Comparison of ENCODE assay signal across 24 cellular contexts in the genomic region with DNA sequence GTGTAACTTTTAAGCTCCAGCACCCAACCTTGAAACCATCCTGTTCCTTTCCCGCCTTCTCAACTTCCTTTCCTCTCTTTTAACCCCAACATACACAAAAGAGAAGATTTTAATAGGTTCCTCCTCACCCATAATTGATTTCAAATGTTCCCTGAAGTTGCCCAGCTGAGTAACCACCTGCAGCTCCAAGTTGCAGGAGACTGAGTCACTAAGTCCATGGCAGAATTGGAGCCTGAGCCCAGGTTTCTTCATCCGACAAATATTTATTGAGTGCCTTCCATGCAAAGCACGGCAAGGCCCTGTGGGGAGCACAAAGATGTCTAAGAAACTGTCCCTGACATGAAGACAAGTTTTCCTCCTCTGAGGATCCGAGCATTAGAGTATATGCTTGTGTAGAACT.
DNase-seq lines count a peak whose midpoint lies in the region; FAIRE-seq and TF ChIP-seq lines count a peak whose summit lies in the region.
"Had no signal": no experiment of that assay in that cellular context is flagged by ENCODE, and none has a peak within 500 bp of the region (broad histone marks: within the 10 kb centered on the region; RNA-seq: fewer than 3 reads in every experiment).

No MANE protein-coding gene starts in this region.

- H3K4me3 ChIP-seq in astrocyte (ENCODE audit: insufficient read depth, low read depth, low read length) (no peak overlapping the region), uterus (no peak overlapping the region)
- H3K4me3 ChIP-seq: A549 had no signal

- H3K36me3 ChIP-seq in astrocyte (ENCODE audit: insufficient read depth, low read length): no peaks in the 10 kb centered on the region
- no peaks in the 10 kb centered on the region for H3K36me3 ChIP-seq in uterus

- no peak for FAIRE-seq in astrocyte (lab: Jason Lieb, UNC)
- FAIRE-seq: A549 had no signal

- peaks cover 35% of the 10 kb centered on the region for H3K27me3 Mint-ChIP-seq in astrocyte (ENCODE audit: low read depth, unreplicated experiment)

- H3K4me3 Mint-ChIP-seq in astrocyte (ENCODE audit: unreplicated experiment): no peak overlapping the region
- H3K4me3 Mint-ChIP-seq: B cell; CD4-positive, CD25-positive, alpha-beta regulatory T cell; H9 had no signal

- H3K9ac ChIP-seq in astrocyte (ENCODE audit: low read length): no peak overlapping the region

- H3K27me3 ChIP-seq in astrocyte (ENCODE audit: insufficient read depth, low read length): no peaks in the 10 kb centered on the region
- H3K27me3 ChIP-seq in uterus: no peaks in the 10 kb centered on the region

- no peak overlapping the region for H2AFZ ChIP-seq in astrocyte (ENCODE audit: low read depth, low read length)

- intact Hi-C loops in uterus (cut with DNase I; ENCODE audit: low total_unique reads): no loop called here

- peaks cover 9% of the 10 kb centered on the region for H3K36me3 Mint-ChIP-seq in astrocyte (ENCODE audit: low read depth, unreplicated experiment)
- H3K36me3 Mint-ChIP-seq: CD4-positive, CD25-positive, alpha-beta regulatory T cell had no signal

- H3K27ac Mint-ChIP-seq in astrocyte (ENCODE audit: unreplicated experiment): no peak overlapping the region
- H3K27ac Mint-ChIP-seq: B cell; CD4-positive, CD25-positive, alpha-beta regulatory T cell had no signal

- peaks cover 12% of the 10 kb centered on the region for H3K4me1 Mint-ChIP-seq in astrocyte (ENCODE audit: low read depth, unreplicated experiment)
- H3K4me1 Mint-ChIP-seq: CD4-positive, CD25-positive, alpha-beta regulatory T cell had no signal

- H3K9me3 Mint-ChIP-seq in astrocyte (ENCODE audit: unreplicated experiment): no peaks in the 10 kb centered on the region
- H3K9me3 Mint-ChIP-seq: H9 had no signal

- no peaks in the 10 kb centered on the region for H4K20me1 ChIP-seq in astrocyte (ENCODE audit: insufficient read depth, low read length)

- H3K79me2 ChIP-seq in astrocyte (ENCODE audit: insufficient read depth, low read length): no peaks in the 10 kb centered on the region

- TF ChIP-seq CTCF in astrocyte (IDR thresholded peaks at IDR 0.05; ENCODE audit: insufficient read depth, low read depth, low read length) (no peak), uterus (IDR thresholded peaks at IDR 0.05) (no peak)

- H3K9me3 ChIP-seq in astrocyte (ENCODE audit: insufficient read depth, low read depth, low read length) (no peaks in the 10 kb centered on the region), uterus (no peaks in the 10 kb centered on the region)
- H3K9me3 ChIP-seq: A549, Caco-2 had no signal

- H3K27ac ChIP-seq in astrocyte (ENCODE audit: low read depth, low read length): no peak overlapping the region
- H3K27ac ChIP-seq in uterus: peak overlapping the region; percentile 15 to 50
- H3K27ac ChIP-seq: A549, HL-60 had no signal

- peak; percentile 51 for DNase-seq in AG20443 (ENCODE audit: low spot score)
- DNase-seq in astrocyte (ENCODE audit: low read depth): peak; percentile 14
- DNase-seq in fibroblast of the conjunctiva (ENCODE audit: low read depth): peak; percentile 8
- no peak for DNase-seq in uterus
- no peak for DNase-seq in islet precursor cell
- DNase-seq in NOMO-1 (lab: John Stamatoyannopoulos, UW; ENCODE audit: unreplicated experiment in 2 of 2): no peak
- no peak for DNase-seq in NCI-H82 (lab: John Stamatoyannopoulos, UW)
- DNase-seq: Caco-2; CD4-positive, CD25-positive, alpha-beta regulatory T cell; DMS153; EL; H9; KBM-7; MV-4-11; NCI-H1417 treated with DMSO at 0.1 percent for 48 hours; NCI-H2171; NCI-H446; NCI-H69; NK-92 treated with Interleukin-12 subunit alpha and Interleukin-12 subunit beta, amount 100 ng/mL, for 24 hours; OCI-M1; RPMI8226 had no signal

- no peaks in the 10 kb centered on the region for H3K4me1 ChIP-seq in astrocyte (ENCODE audit: insufficient read depth, low read length)
- peaks cover 0 to 7% of the 10 kb centered on the region in 2 donors for H3K4me1 ChIP-seq in uterus
- H3K4me1 ChIP-seq: A549, Caco-2 had no signal

- TF ChIP-seq POLR2A in uterus (IDR thresholded peaks at IDR 0.05): no peak

- no peak overlapping the region for H3K4me2 ChIP-seq in astrocyte (ENCODE audit: low read length)
- H3K4me2 ChIP-seq: A549 had no signal

Comparison
In these comparisons a context has a peak if more than half of its experiments do, and no peak if none do; other contexts are left out.
1. DNase-seq: peak in AG20443 (single experiment), astrocyte (single experiment) and fibroblast of the conjunctiva (single experiment); none in uterus (0 of 2), islet precursor cell (single experiment), NOMO-1 (0 of 2) and NCI-H82 (single experiment).